Comparison of ENCODE assay signal across 10 cellular contexts in the genomic region with DNA sequence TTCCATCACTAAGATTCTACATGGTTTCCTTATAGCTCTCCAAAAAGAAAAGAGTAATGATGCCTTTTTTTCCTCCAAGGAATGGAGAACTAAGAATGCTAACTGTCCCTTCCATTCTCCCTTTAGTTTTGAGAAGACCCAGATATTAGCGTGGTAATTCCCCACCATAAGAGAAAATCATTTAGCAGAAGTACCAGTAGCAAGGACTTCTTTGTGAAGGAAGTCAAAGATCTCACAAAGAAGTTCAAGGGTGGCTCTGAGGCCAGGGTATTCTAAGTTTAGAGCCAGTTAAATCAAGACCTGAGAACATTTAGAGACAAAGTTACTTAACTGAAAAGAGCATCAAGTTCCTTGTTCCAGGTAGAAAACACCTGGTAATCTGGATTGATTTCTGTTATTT. TPM values are rescaled to one million over a fixed set of nuclear protein-coding genes. Genes with fewer than 3 reads are reported as not detected.
DNase-seq lines count a peak whose midpoint lies in the region; ATAC-seq and TF ChIP-seq lines count a peak whose summit lies in the region.
"Had no signal": no experiment of that assay in that cellular context is flagged by ENCODE, and none has a peak within 500 bp of the region (broad histone marks: within the 10 kb centered on the region; RNA-seq: fewer than 3 reads in every experiment).

No MANE protein-coding gene starts in this region.

- H3K4me3 Mint-ChIP-seq in CD8-positive, alpha-beta memory T cell: peak overlapping the region in 5 of 7 donors; percentile 1 to 41 (median 12)
- H3K4me3 Mint-ChIP-seq in activated naive CD8-positive, alpha-beta T cell treated with anti-CD3 and anti-CD28 coated beads, Interleukin-2, amount 50 U/mL, for 24 hours: no peak overlapping the region

- CTCF ChIA-PET in CD8-positive, alpha-beta memory T cell (lab: Charles Lee): interaction anchor here (0.8 kb wide), 1 partner anchor 10 kb away, joined by 3 read pairs; no protein-coding TSS in a partner anchor

- peak; percentile 52 for ATAC-seq in GM18909 (IDR thresholded peaks at IDR 0.05; ENCODE audit: poor library complexity, unreplicated experiment)
- peak; percentile 42 for ATAC-seq in HG03025 (IDR thresholded peaks at IDR 0.05; ENCODE audit: low FRiP score, unreplicated experiment)
- no peak for ATAC-seq in activated naive CD8-positive, alpha-beta T cell treated with anti-CD3 and anti-CD28 coated beads, Interleukin-2, amount 50 U/mL, for 24 hours
- ATAC-seq in HG03039 (IDR thresholded peaks at IDR 0.05; ENCODE audit: unreplicated experiment): no peak

- H3K4me3 ChIP-seq in CD8-positive, alpha-beta memory T cell (ENCODE audit: low read length): no peak overlapping the region
- no peak overlapping the region for H3K4me3 ChIP-seq in dorsolateral prefrontal cortex
- H3K4me3 ChIP-seq: colonic mucosa, vagina had no signal

- intact Hi-C loops in dorsolateral prefrontal cortex (cut with DNase I): no loop called here

- H3K4me1 Mint-ChIP-seq in CD8-positive, alpha-beta memory T cell: peaks cover 85 to 100% (median 99%) of the 10 kb centered on the region in 3 donors
- H3K4me1 Mint-ChIP-seq in activated naive CD8-positive, alpha-beta T cell treated with anti-CD3 and anti-CD28 coated beads, Interleukin-2, amount 50 U/mL, for 24 hours: peaks cover 86% of the 10 kb centered on the region

- H3K27me3 Mint-ChIP-seq in CD8-positive, alpha-beta memory T cell: no peaks in the 10 kb centered on the region
- no peaks in the 10 kb centered on the region for H3K27me3 Mint-ChIP-seq in activated naive CD8-positive, alpha-beta T cell treated with anti-CD3 and anti-CD28 coated beads, Interleukin-2, amount 50 U/mL, for 24 hours

- no peaks in the 10 kb centered on the region for H3K27me3 ChIP-seq in CD8-positive, alpha-beta memory T cell (ENCODE audit: insufficient read depth, low read length, poor library complexity, severe bottlenecking)
- H3K27me3 ChIP-seq in dorsolateral prefrontal cortex: no peaks in the 10 kb centered on the region
- H3K27me3 ChIP-seq: colonic mucosa, vagina had no signal

- H3K27ac ChIP-seq in CD8-positive, alpha-beta memory T cell (ENCODE audit: low read depth, low read length): no peak overlapping the region
- H3K27ac ChIP-seq in dorsolateral prefrontal cortex: no peak overlapping the region
- H3K27ac ChIP-seq: colonic mucosa, vagina had no signal

- DNase-seq in CD8-positive, alpha-beta memory T cell: no peak
- no peak for DNase-seq in activated naive CD8-positive, alpha-beta T cell treated with anti-CD3 and anti-CD28 coated beads, Interleukin-2, amount 50 U/mL, for 24 hours
- no peak for DNase-seq in kidney glomerular epithelial cell (lab: John Stamatoyannopoulos, UW)
- no peak for DNase-seq in dorsolateral prefrontal cortex
- DNase-seq in middle frontal gyrus (ENCODE audit: extremely low spot score, low spot score): no peak
- DNase-seq: colonic mucosa had no signal

- peaks cover 0 to 13% (median 4%) of the 10 kb centered on the region in 3 donors for H3K36me3 Mint-ChIP-seq in CD8-positive, alpha-beta memory T cell
- H3K36me3 Mint-ChIP-seq in activated naive CD8-positive, alpha-beta T cell treated with anti-CD3 and anti-CD28 coated beads, Interleukin-2, amount 50 U/mL, for 24 hours (ENCODE audit: low read depth): peaks cover 25% of the 10 kb centered on the region

- POLR2A ChIA-PET in CD8-positive, alpha-beta memory T cell (lab: Charles Lee): no interaction called here

- H3K4me1 ChIP-seq in CD8-positive, alpha-beta memory T cell (ENCODE audit: insufficient read depth, low read length): peaks cover 89% of the 10 kb centered on the region

- TF ChIP-seq CTCF in dorsolateral prefrontal cortex (IDR thresholded peaks at IDR 0.05 in 54 of 56, conservative IDR thresholded peaks at IDR 0.05 in 2 of 56; ENCODE audit: low read depth in 1 of 56, partially characterized antibody in 56 of 56): no peak

- H3K27ac Mint-ChIP-seq in CD8-positive, alpha-beta memory T cell: peak overlapping the region in 2 of 8 donors; percentile 20 to 38
- H3K27ac Mint-ChIP-seq in activated naive CD8-positive, alpha-beta T cell treated with anti-CD3 and anti-CD28 coated beads, Interleukin-2, amount 50 U/mL, for 24 hours: peak overlapping the region; percentile 46

- H3K9me3 ChIP-seq in CD8-positive, alpha-beta memory T cell (ENCODE audit: low read length): no peaks in the 10 kb centered on the region
- H3K9me3 ChIP-seq: colonic mucosa, vagina had no signal

- no peaks in the 10 kb centered on the region for H3K9me3 Mint-ChIP-seq in CD8-positive, alpha-beta memory T cell
- H3K9me3 Mint-ChIP-seq in activated naive CD8-positive, alpha-beta T cell treated with anti-CD3 and anti-CD28 coated beads, Interleukin-2, amount 50 U/mL, for 24 hours: no peaks in the 10 kb centered on the region

- H3K36me3 ChIP-seq in CD8-positive, alpha-beta memory T cell (ENCODE audit: insufficient read depth, low read length): no peaks in the 10 kb centered on the region
- H3K36me3 ChIP-seq: colonic mucosa, vagina had no signal

RNA-seq across cellular contexts. Expression of a gene that starts 7.3 kb away (rescaled TPM):
- 10 to 100 TPM; 90.9 to 99.0 TPM for total RNA-seq in CD8-positive, alpha-beta memory T cell
- polyA plus RNA-seq in CD8-positive, alpha-beta memory T cell: 59.5 TPM
- 10 to 100 TPM; 40.7 to 79.8 (median 56.9) TPM for total RNA-seq in dorsolateral prefrontal cortex

Comparison
In these comparisons a context has a peak if more than half of its experiments do, and no peak if none do; other contexts are left out.
1. ATAC-seq: peak in GM18909 (single experiment) and HG03025 (single experiment); none in activated naive CD8-positive, alpha-beta T cell treated with anti-CD3 and anti-CD28 coated beads, Interleukin-2, amount 50 U/mL, for 24 hours (single experiment) and HG03039 (single experiment).